Comparison of ENCODE assay signal across 8 cellular contexts in the genomic region with DNA sequence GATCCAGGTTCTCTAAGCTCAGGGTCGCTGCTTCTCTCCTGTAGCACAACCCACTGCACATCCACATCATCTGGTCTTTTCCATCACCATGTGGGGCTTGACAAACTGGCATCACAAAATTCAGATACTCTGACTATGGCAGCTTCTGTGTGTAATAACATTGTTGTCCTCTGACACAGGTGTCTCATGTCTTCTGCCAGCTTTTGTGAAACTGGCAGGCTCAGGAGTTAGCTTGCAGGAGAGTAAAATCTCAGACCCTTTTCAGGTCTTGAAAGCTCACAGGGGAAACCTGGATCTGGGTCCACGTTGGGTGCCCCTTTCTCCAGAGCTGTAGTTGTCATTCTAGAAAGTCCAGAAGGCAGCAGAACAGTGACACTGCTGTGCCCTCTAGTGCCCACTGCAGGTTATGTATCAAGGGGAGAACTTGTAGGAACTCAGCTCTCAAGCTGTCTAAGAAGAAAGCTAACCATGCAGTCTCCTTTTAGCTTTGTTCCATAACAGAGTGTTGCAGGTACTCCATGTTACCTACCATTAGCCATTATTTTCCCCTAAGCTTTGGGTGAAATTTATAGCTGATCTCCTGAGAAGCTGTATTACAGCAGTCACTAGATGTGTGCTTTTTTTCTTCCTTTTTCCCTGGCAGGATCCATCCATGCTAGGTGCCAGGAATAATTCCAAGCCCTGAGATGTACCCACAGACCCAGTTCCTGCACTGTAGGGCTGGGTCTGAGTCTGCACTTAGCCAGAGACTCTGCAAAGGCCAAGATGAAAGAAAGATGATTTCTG.
DNase-seq lines count a peak whose midpoint lies in the region; ATAC-seq and TF ChIP-seq lines count a peak whose summit lies in the region.

No MANE protein-coding gene starts in this region.

- H2AFZ ChIP-seq in trophoblast cell (ENCODE audit: insufficient read depth, low read length, poor library complexity) = no peak overlapping the region

- intact Hi-C loops in body of pancreas (cut with DNase I) = no loop called here

- H3K4ac ChIP-seq in trophoblast cell (ENCODE audit: low read depth, low read length) = no peak overlapping the region

- H2BK120ac ChIP-seq in trophoblast cell (ENCODE audit: insufficient read depth, low read length, poor library complexity) = no peak overlapping the region

- ATAC-seq in body of pancreas (no peak), T-cell (replicated peaks in 1 of 4) (no peak), HG03045 (IDR thresholded peaks at IDR 0.05; ENCODE audit: unreplicated experiment) (no peak)

- no peak overlapping the region for H4K91ac ChIP-seq in trophoblast cell (ENCODE audit: low read depth, low read length)

- CTCF ChIA-PET in T-cell (lab: Charles Lee) = interaction anchor here in 1 of 2 donors (0.5 kb wide), 1 partner anchor 1243 kb away, joined by 6 read pairs; no protein-coding TSS in a partner anchor

- H3K4me1 Mint-ChIP-seq in T-cell = no peaks in the 10 kb centered on the region

- peaks cover 25 to 42% (median 26%) of the 10 kb centered on the region in 3 donors for H3K9me3 Mint-ChIP-seq in T-cell

- no peak overlapping the region for H3K27ac ChIP-seq in body of pancreas
- no peak overlapping the region for H3K27ac ChIP-seq in trophoblast cell (ENCODE audit: low read depth, low read length)

- no peak overlapping the region for H2BK12ac ChIP-seq in trophoblast cell (ENCODE audit: low read length)

- peak in 6 of 7 experiments; percentile 9 to 58 (median 38) for TF ChIP-seq CTCF in body of pancreas (IDR thresholded peaks at IDR 0.05)

- no peak overlapping the region for H4K8ac ChIP-seq in trophoblast cell (ENCODE audit: low read depth, low read length)

- DNase-seq in NCI-H748 (lab: John Stamatoyannopoulos, UW; ENCODE audit: unreplicated experiment) = peak; percentile 10
- DNase-seq in NCI-H748 treated with DMSO at 0.1 percent for 48 hours (lab: John Stamatoyannopoulos, UW) = no peak
- peak in 3 of 4 donors; percentile 22 to 44 (median 28) for DNase-seq in body of pancreas
- DNase-seq in trophoblast cell = peak; percentile 20 to 59
- DNase-seq in foreskin melanocyte = no peak
- DNase-seq in T-cell = no peak

- no peaks in the 10 kb centered on the region for H3K79me1 ChIP-seq in trophoblast cell (ENCODE audit: low read length)

- no peak overlapping the region for H4K12ac ChIP-seq in trophoblast cell (ENCODE audit: low read depth, low read length)

- no peak overlapping the region for H3K18ac ChIP-seq in trophoblast cell (ENCODE audit: low read length)

- H3K79me2 ChIP-seq in trophoblast cell (ENCODE audit: control insufficient read depth, insufficient read depth, low read length, poor library complexity) = no peaks in the 10 kb centered on the region

- H2BK5ac ChIP-seq in trophoblast cell (ENCODE audit: low read depth, low read length, poor library complexity) = no peak overlapping the region

- H3K4me3 ChIP-seq in body of pancreas (no peak overlapping the region), trophoblast cell (ENCODE audit: low read depth, low read length) (no peak overlapping the region)

- H3K27ac Mint-ChIP-seq in T-cell = no peak overlapping the region

- WGBS in body of pancreas, 2 donors = 15 to 57% methylated on average over 1 to 2 of the region's 2 CpGs
- WGBS in trophoblast cell (ENCODE audit: extremely low coverage, insufficient coverage, insufficient read length) = no CpG with 5 or more reads among the region's 2 CpGs

- H3K23ac ChIP-seq in trophoblast cell (ENCODE audit: low read length) = no peak overlapping the region

- H3K4me3 Mint-ChIP-seq in T-cell = no peak overlapping the region

- no peak for TF ChIP-seq EP300 in Ishikawa (IDR thresholded peaks at IDR 0.05; ENCODE audit: borderline replicate concordance)

- H3K4me2 ChIP-seq in trophoblast cell (ENCODE audit: low read length) = no peak overlapping the region

- POLR2A ChIA-PET in T-cell (lab: Charles Lee) = no interaction called here

- peak; percentile 43 for TF ChIP-seq RAD21 in Ishikawa (IDR thresholded peaks at IDR 0.05; ENCODE audit: low read depth)

- H3K9me3 ChIP-seq in body of pancreas (no peaks in the 10 kb centered on the region), trophoblast cell (ENCODE audit: insufficient read depth, low read depth, low read length) (peaks cover 21% of the 10 kb centered on the region)

- H3K27me3 ChIP-seq in body of pancreas = no peaks in the 10 kb centered on the region
- H3K27me3 ChIP-seq in trophoblast cell (ENCODE audit: insufficient read depth, low read length) = no peaks in the 10 kb centered on the region

- TF ChIP-seq POLR2A in body of pancreas (IDR thresholded peaks at IDR 0.05) = no peak

- H2AK5ac ChIP-seq in trophoblast cell (ENCODE audit: low read length) = no peak overlapping the region

- no peaks in the 10 kb centered on the region for H3K27me3 Mint-ChIP-seq in T-cell

- H3K36me3 ChIP-seq in body of pancreas (replicated peaks in 1 of 2; ENCODE audit: insufficient read depth in 1 of 2, low read depth in 2 of 2) (no peaks in the 10 kb centered on the region), trophoblast cell (ENCODE audit: control insufficient read depth in 1 of 2, insufficient read depth in 2 of 2, low read length in 2 of 2) (no peaks in the 10 kb centered on the region)

- no peak overlapping the region for H3K9ac ChIP-seq in trophoblast cell (ENCODE audit: low read length)

- no peak overlapping the region for H3K14ac ChIP-seq in trophoblast cell (ENCODE audit: low read length)

- H3K4me1 ChIP-seq in body of pancreas = no peaks in the 10 kb centered on the region
- no peaks in the 10 kb centered on the region for H3K4me1 ChIP-seq in trophoblast cell (ENCODE audit: control insufficient read depth in 1 of 2, insufficient read depth in 2 of 2, low read length in 2 of 2)

- H3K36me3 Mint-ChIP-seq in T-cell = peaks cover 12% of the 10 kb centered on the region

TF ChIP-seq in Ishikawa, 13 proteins besides CTCF, POLR2A, EP300 and RAD21:
- TF ChIP-seq NFIC (IDR thresholded peaks at IDR 0.05) = no peak
- no peak for TF ChIP-seq YY1 (IDR thresholded peaks at IDR 0.05; ENCODE audit: low read depth)
- TF ChIP-seq, protein P1, sequence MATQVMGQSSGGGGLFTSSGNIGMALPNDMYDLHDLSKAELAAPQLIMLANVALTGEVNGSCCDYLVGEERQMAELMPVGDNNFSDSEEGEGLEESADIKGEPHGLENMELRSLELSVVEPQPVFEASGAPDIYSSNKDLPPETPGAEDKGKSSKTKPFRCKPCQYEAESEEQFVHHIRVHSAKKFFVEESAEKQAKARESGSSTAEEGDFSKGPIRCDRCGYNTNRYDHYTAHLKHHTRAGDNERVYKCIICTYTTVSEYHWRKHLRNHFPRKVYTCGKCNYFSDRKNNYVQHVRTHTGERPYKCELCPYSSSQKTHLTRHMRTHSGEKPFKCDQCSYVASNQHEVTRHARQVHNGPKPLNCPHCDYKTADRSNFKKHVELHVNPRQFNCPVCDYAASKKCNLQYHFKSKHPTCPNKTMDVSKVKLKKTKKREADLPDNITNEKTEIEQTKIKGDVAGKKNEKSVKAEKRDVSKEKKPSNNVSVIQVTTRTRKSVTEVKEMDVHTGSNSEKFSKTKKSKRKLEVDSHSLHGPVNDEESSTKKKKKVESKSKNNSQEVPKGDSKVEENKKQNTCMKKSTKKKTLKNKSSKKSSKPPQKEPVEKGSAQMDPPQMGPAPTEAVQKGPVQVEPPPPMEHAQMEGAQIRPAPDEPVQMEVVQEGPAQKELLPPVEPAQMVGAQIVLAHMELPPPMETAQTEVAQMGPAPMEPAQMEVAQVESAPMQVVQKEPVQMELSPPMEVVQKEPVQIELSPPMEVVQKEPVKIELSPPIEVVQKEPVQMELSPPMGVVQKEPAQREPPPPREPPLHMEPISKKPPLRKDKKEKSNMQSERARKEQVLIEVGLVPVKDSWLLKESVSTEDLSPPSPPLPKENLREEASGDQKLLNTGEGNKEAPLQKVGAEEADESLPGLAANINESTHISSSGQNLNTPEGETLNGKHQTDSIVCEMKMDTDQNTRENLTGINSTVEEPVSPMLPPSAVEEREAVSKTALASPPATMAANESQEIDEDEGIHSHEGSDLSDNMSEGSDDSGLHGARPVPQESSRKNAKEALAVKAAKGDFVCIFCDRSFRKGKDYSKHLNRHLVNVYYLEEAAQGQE (IDR thresholded peaks at IDR 0.05; ENCODE audit: low read depth) = no peak
- TF ChIP-seq TCF12 (IDR thresholded peaks at IDR 0.05; ENCODE audit: low read depth) = no peak
- TF ChIP-seq EGR1 (IDR thresholded peaks at IDR 0.05) = no peak
- TF ChIP-seq, protein P2, sequence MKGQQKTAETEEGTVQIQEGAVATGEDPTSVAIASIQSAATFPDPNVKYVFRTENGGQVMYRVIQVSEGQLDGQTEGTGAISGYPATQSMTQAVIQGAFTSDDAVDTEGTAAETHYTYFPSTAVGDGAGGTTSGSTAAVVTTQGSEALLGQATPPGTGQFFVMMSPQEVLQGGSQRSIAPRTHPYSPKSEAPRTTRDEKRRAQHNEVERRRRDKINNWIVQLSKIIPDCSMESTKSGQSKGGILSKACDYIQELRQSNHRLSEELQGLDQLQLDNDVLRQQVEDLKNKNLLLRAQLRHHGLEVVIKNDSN (IDR thresholded peaks at IDR 0.05) = no peak
- no peak for TF ChIP-seq TEAD4 (IDR thresholded peaks at IDR 0.05)
- no peak for TF ChIP-seq ZBTB7A (IDR thresholded peaks at IDR 0.05; ENCODE audit: low read depth)
- TF ChIP-seq TAF1 (IDR thresholded peaks at IDR 0.05; ENCODE audit: low read depth) = no peak
- no peak for TF ChIP-seq FOXM1 (IDR thresholded peaks at IDR 0.05; ENCODE audit: borderline replicate concordance, low read depth)
- TF ChIP-seq CREB1 (IDR thresholded peaks at IDR 0.05; ENCODE audit: low read depth) = no peak
- TF ChIP-seq CEBPB (IDR thresholded peaks at IDR 0.05) = no peak
- TF ChIP-seq, protein P3, sequence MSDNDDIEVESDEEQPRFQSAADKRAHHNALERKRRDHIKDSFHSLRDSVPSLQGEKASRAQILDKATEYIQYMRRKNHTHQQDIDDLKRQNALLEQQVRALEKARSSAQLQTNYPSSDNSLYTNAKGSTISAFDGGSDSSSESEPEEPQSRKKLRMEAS (IDR thresholded peaks at IDR 0.05) = no peak

Comparison
In these comparisons a context has a peak if more than half of its experiments do, and no peak if none do; other contexts are left out.
1. DNase-seq: peak in NCI-H748 (single experiment), body of pancreas (3 of 4) and trophoblast cell (2 of 2); none in NCI-H748 treated with DMSO at 0.1 percent for 48 hours (single experiment), foreskin melanocyte (single experiment) and T-cell (0 of 34).